Comparison of ENCODE assay signal across 1 cellular context in genomic region chr7:5420841-5421625, GRCh38.
TF ChIP-seq lines count a peak whose summit lies in the region.

No MANE protein-coding gene starts in this region.

TF ChIP-seq in SK-N-SH treated with all-trans-retinoic acid at 6 μM for 48 hours, 23 proteins besides CTCF, POLR2A, EP300 and RAD21 (continued from another document):
- TF ChIP-seq ISL1 (CRISPR knock-in tag; IDR thresholded peaks at IDR 0.05) (no peak), POU6F1 (CRISPR knock-in tag; IDR thresholded peaks at IDR 0.05; ENCODE audit: borderline replicate concordance, low read depth) (no peak), ZFP30 (CRISPR knock-in tag; IDR thresholded peaks at IDR 0.05) (no peak), TOX (CRISPR knock-in tag; IDR thresholded peaks at IDR 0.05; ENCODE audit: borderline replicate concordance) (no peak), TSHZ2 (CRISPR knock-in tag; IDR thresholded peaks at IDR 0.05) (no peak), BACH2 (CRISPR knock-in tag; IDR thresholded peaks at IDR 0.05; ENCODE audit: borderline replicate concordance) (no peak), ZFP3 (CRISPR knock-in tag; IDR thresholded peaks at IDR 0.05) (no peak), GLIS3 (CRISPR knock-in tag; IDR thresholded peaks at IDR 0.05) (no peak), ZC3H10 (CRISPR knock-in tag; IDR thresholded peaks at IDR 0.05) (no peak)
